ENCODE assay signal across 20 cellular contexts in genomic region chr11:128586689-128587088, GRCh38. TPM values are rescaled to one million over a fixed set of nuclear protein-coding genes. Genes with fewer than 3 reads are reported as not detected.
DNase-seq lines count a peak whose midpoint lies in the region; ATAC-seq and TF ChIP-seq lines count a peak whose summit lies in the region.
"Had no signal": no experiment of that assay in that cellular context is flagged by ENCODE, and none has a peak within 500 bp of the region (broad histone marks: within the 10 kb centered on the region; RNA-seq: fewer than 3 reads in every experiment).

No MANE protein-coding gene starts in this region.

- TF ChIP-seq POLR2A in IMR-90 (IDR thresholded peaks at IDR 0.05; ENCODE audit: low read depth, low read length): no peak

- POLR2A ChIA-PET in IMR-90 (lab: Charles Lee; ENCODE audit: unreplicated experiment): no interaction called here

- peak overlapping the region; percentile 67 for H3K4me2 ChIP-seq in BLaER1
- no peak overlapping the region for H3K4me2 ChIP-seq in IMR-90 (ENCODE audit: low read depth, low read length)
- H3K4me2 ChIP-seq in neural progenitor cell: peak overlapping the region; percentile 67

- H3K27me3 Mint-ChIP-seq in neural progenitor cell (ENCODE audit: insufficient read depth, low read depth): peaks cover 42% of the 10 kb centered on the region
- H3K27me3 Mint-ChIP-seq: IgD-negative memory B cell had no signal

- TF ChIP-seq CTCF in IMR-90 (conservative IDR thresholded peaks at IDR 0.05; ENCODE audit: low read depth, low read length) (no peak), right atrium auricular region (IDR thresholded peaks at IDR 0.05) (no peak), neural progenitor cell (IDR thresholded peaks at IDR 0.05) (no peak)

- H3K56ac ChIP-seq in IMR-90 (ENCODE audit: extremely low read depth, insufficient read depth, low read length): no peak overlapping the region

- no peaks in the 10 kb centered on the region for H3K36me3 Mint-ChIP-seq in neural progenitor cell
- H3K36me3 Mint-ChIP-seq: natural killer cell treated with Interleukin-12 subunit alpha and Interleukin-12 subunit beta and Interleukin-15 and Interleukin-18, amount 100 ng/mL, for 72 hours had no signal

- H4K20me1 ChIP-seq in BLaER1 (no peaks in the 10 kb centered on the region), IMR-90 (ENCODE audit: insufficient read depth, low read length) (no peaks in the 10 kb centered on the region), neural progenitor cell (ENCODE audit: low read depth) (peaks cover 7% of the 10 kb centered on the region)

- no peak overlapping the region for H3K18ac ChIP-seq in IMR-90 (ENCODE audit: low read depth, low read length)

- in situ Hi-C loops in IMR-90 (cut with MboI; ENCODE audit: low sequenced_read_pairs): no loop called here

- peaks cover 2% of the 10 kb centered on the region; the same call in 1 of the 2 replicates for H3K9me1 ChIP-seq in IMR-90 (ENCODE audit: insufficient read depth, low read length)

- no peak overlapping the region for H3K14ac ChIP-seq in IMR-90 (replicated peaks; ENCODE audit: low read depth, low read length)

- no peak overlapping the region for H2BK20ac ChIP-seq in IMR-90 (ENCODE audit: low read depth, low read length)

- BruUV-seq in IMR-90 (replicated peaks; lab: Mats Ljungman, UMichigan): no TSS peak

- H3K9me3 ChIP-seq in BLaER1 (no peaks in the 10 kb centered on the region), IMR-90 (ENCODE audit: control insufficient read depth, insufficient read depth, low read length) (no peaks in the 10 kb centered on the region), right atrium auricular region (no peaks in the 10 kb centered on the region), neural progenitor cell (ENCODE audit: low read depth) (no peaks in the 10 kb centered on the region)
- H3K9me3 ChIP-seq: vagina had no signal

- H3K4me3 ChIP-seq in BLaER1 (no peak overlapping the region), IMR-90 (ENCODE audit: insufficient read depth, low read depth, low read length) (no peak overlapping the region), right atrium auricular region (peak overlapping the region; percentile 24 to 33), neural progenitor cell (no peak overlapping the region)
- H3K4me3 ChIP-seq: lung had no signal

- no peak overlapping the region for H2BK120ac ChIP-seq in IMR-90 (ENCODE audit: low read depth, low read length)

- H3K9ac ChIP-seq in BLaER1: no peak overlapping the region
- H3K9ac ChIP-seq in IMR-90 (ENCODE audit: low read depth, low read length): no peak overlapping the region
- no peak overlapping the region for H3K9ac ChIP-seq in neural progenitor cell

- H3K27me3 ChIP-seq in BLaER1 (no peaks in the 10 kb centered on the region), IMR-90 (ENCODE audit: control insufficient read depth, insufficient read depth, low read length) (peaks cover 4% of the 10 kb centered on the region; the same call in 1 of the 2 replicates), right atrium auricular region (no peaks in the 10 kb centered on the region), neural progenitor cell (peaks cover 50% of the 10 kb centered on the region)
- H3K27me3 ChIP-seq: vagina had no signal

- H2BK5ac ChIP-seq in IMR-90 (ENCODE audit: low read depth, low read length, poor library complexity, severe bottlenecking): no peak overlapping the region

- H4K8ac ChIP-seq in IMR-90 (ENCODE audit: low read depth in 2 of 2, low read length in 2 of 2): no peak overlapping the region

- no peak overlapping the region for H2AFZ ChIP-seq in IMR-90 (replicated peaks; ENCODE audit: low read length, poor library complexity)
- no peak overlapping the region for H2AFZ ChIP-seq in neural progenitor cell (replicated peaks)

- H3K27ac Mint-ChIP-seq in neural progenitor cell: no peak overlapping the region
- H3K27ac Mint-ChIP-seq: activated CD8-positive, alpha-beta T cell treated with anti-CD3 and anti-CD28 coated beads, Interleukin-2, amount 10 ng/mL, durations not matched to agents 7 days and 5 days; IgD-negative memory B cell had no signal

- H3K4me1 Mint-ChIP-seq in neural progenitor cell: peaks cover 30% of the 10 kb centered on the region

- ATAC-seq in IMR-90 (ENCODE audit: low read depth) (no peak), HG03039 (IDR thresholded peaks at IDR 0.05; ENCODE audit: unreplicated experiment) (no peak), left lobe of liver (no peak)
- ATAC-seq: activated CD8-positive, alpha-beta T cell treated with anti-CD3 and anti-CD28 coated beads, Interleukin-2, amount 10 ng/mL, durations not matched to agents 7 days and 5 days; natural killer cell treated with Interleukin-12 subunit alpha and Interleukin-12 subunit beta and Interleukin-15 and Interleukin-18, amount 100 ng/mL, for 72 hours had no signal

- H3K36me3 ChIP-seq in BLaER1 (no peaks in the 10 kb centered on the region), IMR-90 (ENCODE audit: control insufficient read depth, insufficient read depth, low read length) (no peaks in the 10 kb centered on the region), right atrium auricular region (no peaks in the 10 kb centered on the region), neural progenitor cell (no peaks in the 10 kb centered on the region)
- H3K36me3 ChIP-seq: vagina had no signal

- dilution Hi-C loops in IMR-90 (cut with HindIII; ENCODE audit: low sequenced_read_pairs, unreplicated experiment): no loop called here

- CTCF ChIA-PET in IMR-90 (lab: Yijun Ruan, JAX): no interaction called here

- no peak overlapping the region for H3K4ac ChIP-seq in IMR-90 (ENCODE audit: low read depth, low read length)

- no peaks in the 10 kb centered on the region for H3K79me2 ChIP-seq in neural progenitor cell (ENCODE audit: low read depth)

- H3K27ac ChIP-seq in BLaER1: no peak overlapping the region
- no peak overlapping the region for H3K27ac ChIP-seq in IMR-90 (ENCODE audit: insufficient read depth, low read length)
- peak overlapping the region in 1 of 2 donors; percentile 36 for H3K27ac ChIP-seq in right atrium auricular region
- H3K27ac ChIP-seq in neural progenitor cell: no peak overlapping the region
- H3K27ac ChIP-seq: vagina had no signal

- H4K5ac ChIP-seq in IMR-90 (ENCODE audit: low read depth, low read length): no peak overlapping the region

- H3K9me3 Mint-ChIP-seq in neural progenitor cell: peaks cover 6% of the 10 kb centered on the region
- H3K9me3 Mint-ChIP-seq: natural killer cell treated with Interleukin-12 subunit alpha and Interleukin-12 subunit beta and Interleukin-15 and Interleukin-18, amount 100 ng/mL, for 72 hours had no signal

- no peak overlapping the region for H3K23ac ChIP-seq in IMR-90 (ENCODE audit: low read depth, low read length)

- intact Hi-C loops in IMR-90 (cut with micrococcal nuclease): no loop called here

- H3K79me1 ChIP-seq in IMR-90 (ENCODE audit: low read depth in 1 of 2, low read length in 2 of 2): no peaks in the 10 kb centered on the region

- H3K4me1 ChIP-seq in BLaER1: peaks cover 26% of the 10 kb centered on the region
- H3K4me1 ChIP-seq in IMR-90 (ENCODE audit: control insufficient read depth, insufficient read depth, low read length): peaks cover 4% of the 10 kb centered on the region
- peaks cover 0 to 12% of the 10 kb centered on the region in 2 donors for H3K4me1 ChIP-seq in right atrium auricular region
- H3K4me1 ChIP-seq in neural progenitor cell: peaks cover 24% of the 10 kb centered on the region

- TF ChIP-seq RAD21 in IMR-90 (IDR thresholded peaks at IDR 0.05; ENCODE audit: low read length): no peak

- peaks cover 7% of the 10 kb centered on the region for H3F3A ChIP-seq in neural progenitor cell (ENCODE audit: low read depth)

- DNase-seq in IMR-90 (no peak), right atrium auricular region (ENCODE audit: low spot score) (no peak), neural progenitor cell (ENCODE audit: low spot score) (no peak), left lobe of liver (ENCODE audit: low spot score) (no peak), NCI-H2107 (lab: John Stamatoyannopoulos, UW) (no peak), NCI-H1417 treated with DMSO at 0.1 percent for 48 hours (lab: John Stamatoyannopoulos, UW) (no peak)
- DNase-seq: activated CD8-positive, alpha-beta T cell treated with anti-CD3 and anti-CD28 coated beads, Interleukin-2, amount 10 ng/mL, durations not matched to agents 7 days and 5 days; activated T-cell treated with anti-CD3 and anti-CD28 coated beads, Interleukin-2, amount 50 U/mL, for 48 hours; DND-41; effector CD4-positive, alpha-beta T cell; NCI-H1930; stimulated activated CD4-positive, alpha-beta T cell treated with anti-CD3 and anti-CD28 coated beads, Interleukin-15, amount 100 ng/mL, for 24 hours; stimulated activated naive CD4-positive, alpha-beta T cell treated with Interleukin-2 at 50 U/mL for 16 hours; T-helper 2 cell had no signal

- peak overlapping the region; percentile 30 for H3K4me3 Mint-ChIP-seq in neural progenitor cell
- H3K4me3 Mint-ChIP-seq: activated CD8-positive, alpha-beta T cell treated with anti-CD3 and anti-CD28 coated beads, Interleukin-2, amount 10 ng/mL, durations not matched to agents 7 days and 5 days; IgD-negative memory B cell; natural killer cell treated with Interleukin-12 subunit alpha and Interleukin-12 subunit beta and Interleukin-15 and Interleukin-18, amount 100 ng/mL, for 72 hours had no signal

- no peak overlapping the region for H2AK9ac ChIP-seq in IMR-90 (replicated peaks; ENCODE audit: low read depth, low read length, poor library complexity)

- no peak overlapping the region for H2BK15ac ChIP-seq in IMR-90 (ENCODE audit: low read depth, low read length)

- WGBS in IMR-90 (ENCODE audit: extremely low coverage in 2 of 2, insufficient read length in 1 of 2), 2 experiments: 73% methylated on average over 4 of the region's 7 CpGs; no CpG with 5 or more reads in 1 of the 2 experiments

- H4K91ac ChIP-seq in IMR-90 (ENCODE audit: insufficient read depth, low read depth, low read length): no peak overlapping the region

- peak overlapping the region; percentile 51; the same call in 1 of the 2 replicates for H2AK5ac ChIP-seq in IMR-90 (ENCODE audit: low read depth, low read length)

TF ChIP-seq in IMR-90, 13 proteins besides CTCF, POLR2A, EP300 and RAD21 (continues in another document):
- TF ChIP-seq, protein P1, sequence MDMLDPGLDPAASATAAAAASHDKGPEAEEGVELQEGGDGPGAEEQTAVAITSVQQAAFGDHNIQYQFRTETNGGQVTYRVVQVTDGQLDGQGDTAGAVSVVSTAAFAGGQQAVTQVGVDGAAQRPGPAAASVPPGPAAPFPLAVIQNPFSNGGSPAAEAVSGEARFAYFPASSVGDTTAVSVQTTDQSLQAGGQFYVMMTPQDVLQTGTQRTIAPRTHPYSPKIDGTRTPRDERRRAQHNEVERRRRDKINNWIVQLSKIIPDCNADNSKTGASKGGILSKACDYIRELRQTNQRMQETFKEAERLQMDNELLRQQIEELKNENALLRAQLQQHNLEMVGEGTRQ (IDR thresholded peaks at IDR 0.05; ENCODE audit: low read depth, low read length): no peak
- TF ChIP-seq CEBPB (IDR thresholded peaks at IDR 0.05; ENCODE audit: low read depth, low read length): no peak

RNA-seq across cellular contexts. Expression of gene ETS1, which starts 0.7 kb away (rescaled TPM):
- total RNA-seq in IMR-90 (2012; rRNA removed) (56.3 and 60.3 TPM in 2 replicates), right atrium auricular region (10 to 100 TPM; 37.9 to 46.6 TPM), neural progenitor cell (ENCODE audit: low replicate concordance) (0.54 and 0.93 TPM in 2 replicates), left lobe of liver (20.2 TPM)
- polyA plus RNA-seq in IMR-90 (2012; rRNA removed): 41.2 and 43.6 TPM in 2 replicates
- 19.0 and 24.4 TPM in 2 replicates for polyA plus RNA-seq in IMR-90 (2012; cell fraction: cytosol; rRNA removed)
- polyA plus RNA-seq in IMR-90 (2012; cell fraction: nucleus; rRNA removed; ENCODE audit: low replicate concordance): 13.4 and 42.1 TPM in 2 replicates

Comparison
In these comparisons a context has a peak if more than half of its experiments do, and no peak if none do; other contexts are left out.
1. H3K4me3 ChIP-seq: peak in right atrium auricular region (2 of 2); none in BLaER1 (single experiment), IMR-90 (single experiment) and neural progenitor cell (single experiment).
2. RNA of gene ETS1, which starts 0.7 kb away (total RNA-seq): 56.3 to 60.3 TPM in IMR-90, 37.9 to 46.6 TPM in right atrium auricular region and 20.2 TPM in left lobe of liver (single experiment); 0.54 to 0.93 TPM in neural progenitor cell; every median in the first group is over 10 times any median in the second.